24 cellular contexts compared by ENCODE assay signal in the genomic region with DNA sequence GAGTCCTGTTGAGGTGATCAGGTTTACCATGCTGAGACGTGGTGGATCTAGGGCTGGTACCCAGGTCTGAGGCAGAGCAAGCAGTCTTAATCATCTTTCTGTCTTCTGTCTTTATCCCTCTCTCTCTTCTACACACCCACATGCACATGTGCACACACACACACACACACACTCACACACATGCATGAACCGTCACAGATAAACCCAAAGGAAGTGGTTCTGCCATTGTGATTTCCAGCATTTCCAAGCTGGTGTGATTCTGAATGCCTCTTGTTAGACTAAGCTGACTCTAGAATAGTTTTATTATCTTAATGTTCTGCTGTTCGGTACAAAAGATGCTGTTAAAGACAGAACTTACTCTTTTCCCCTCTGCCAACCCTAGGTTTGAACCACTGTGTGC.
"Had no signal": no experiment of that assay in that cellular context is flagged by ENCODE, and none has a peak within 500 bp of the region (broad histone marks: within the 10 kb centered on the region; RNA-seq: fewer than 3 reads in every experiment).

No MANE protein-coding gene starts in this region.

- H3K27me3 Mint-ChIP-seq: natural killer cell treated with Interleukin-12 subunit alpha and Interleukin-12 subunit beta and Interleukin-15 and Interleukin-18, amount 100 ng/mL, for 72 hours had no signal

- H3K36me3 Mint-ChIP-seq: natural killer cell treated with Interleukin-12 subunit alpha and Interleukin-12 subunit beta and Interleukin-15 and Interleukin-18, amount 100 ng/mL, for 72 hours; stimulated activated effector memory CD8-positive, alpha-beta T cell treated with anti-CD3 and anti-CD28 coated beads, Interleukin-12 subunit alpha, Interleukin-12 subunit beta, amount 100 ng/mL, for 72 hours had no signal

- H3K27ac Mint-ChIP-seq: endodermal cell; progenitor cell of endocrine pancreas; stimulated activated effector memory CD8-positive, alpha-beta T cell treated with anti-CD3 and anti-CD28 coated beads, Interleukin-12 subunit alpha, Interleukin-12 subunit beta, amount 100 ng/mL, for 72 hours had no signal

- H3K9me3 ChIP-seq: gastrocnemius medialis, pancreas, suprapubic skin, thyroid gland, upper lobe of left lung, uterus had no signal

- H3K9me3 Mint-ChIP-seq: endodermal cell had no signal

- H3K27ac ChIP-seq: coronary artery, gastrocnemius medialis, pancreas, suprapubic skin, thyroid gland, upper lobe of left lung, uterus had no signal

- H3K27me3 ChIP-seq: gastrocnemius medialis, pancreas, suprapubic skin, thyroid gland, upper lobe of left lung, uterus had no signal

- DNase-seq: effector CD4-positive, alpha-beta T cell; endodermal cell; gastrocnemius medialis; glutamatergic neuron; left colon; left ventricle myocardium superior; mesenchymal stem cell; midbrain; occipital lobe; pancreas; right cardiac atrium; stimulated activated CD4-positive, alpha-beta T cell treated with anti-CD3 and anti-CD28 coated beads, Interleukin-4, amount 100 ng/mL, for 1 hour; stimulated activated CD8-positive, alpha-beta memory T cell treated with anti-CD3 and anti-CD28 coated beads, Interleukin-4, amount 100 ng/mL, for 48 hours; stimulated activated naive CD8-positive, alpha-beta T cell treated with anti-CD3 and anti-CD28 coated beads, Interleukin-15, Interleukin-2, amounts not matched to agents 100 U/mL and 50 U/mL, for 24 hours; thyroid gland; upper lobe of left lung; uterus had no signal

- H3K4me1 ChIP-seq: gastrocnemius medialis, pancreas, suprapubic skin, thyroid gland, upper lobe of left lung, uterus had no signal

- H3K4me3 ChIP-seq: coronary artery, gastrocnemius medialis, lung, pancreas, smooth muscle cell, suprapubic skin, thyroid gland, upper lobe of left lung, uterus had no signal

- H3K36me3 ChIP-seq: gastrocnemius medialis, pancreas, suprapubic skin, thyroid gland, upper lobe of left lung, uterus had no signal

- ATAC-seq: gastrocnemius medialis; left colon; left ventricle myocardium superior; natural killer cell treated with Interleukin-12 subunit alpha and Interleukin-12 subunit beta and Interleukin-15 and Interleukin-18, amount 100 ng/mL, for 72 hours; pancreas; right cardiac atrium; stimulated activated effector memory CD8-positive, alpha-beta T cell treated with anti-CD3 and anti-CD28 coated beads, Interleukin-12 subunit alpha, Interleukin-12 subunit beta, amount 100 ng/mL, for 72 hours; stimulated activated naive CD8-positive, alpha-beta T cell treated with anti-CD3 and anti-CD28 coated beads, Interleukin-15, Interleukin-2, amounts not matched to agents 100 U/mL and 50 U/mL, for 24 hours had no signal

- H3K4me3 Mint-ChIP-seq: endodermal cell; natural killer cell treated with Interleukin-12 subunit alpha and Interleukin-12 subunit beta and Interleukin-15 and Interleukin-18, amount 100 ng/mL, for 72 hours; stimulated activated effector memory CD8-positive, alpha-beta T cell treated with anti-CD3 and anti-CD28 coated beads, Interleukin-12 subunit alpha, Interleukin-12 subunit beta, amount 100 ng/mL, for 72 hours had no signal

- H3K4me1 Mint-ChIP-seq: stimulated activated effector memory CD8-positive, alpha-beta T cell treated with anti-CD3 and anti-CD28 coated beads, Interleukin-12 subunit alpha, Interleukin-12 subunit beta, amount 100 ng/mL, for 72 hours had no signal

- H3K4me2 ChIP-seq: smooth muscle cell had no signal
